In the genomic region with DNA sequence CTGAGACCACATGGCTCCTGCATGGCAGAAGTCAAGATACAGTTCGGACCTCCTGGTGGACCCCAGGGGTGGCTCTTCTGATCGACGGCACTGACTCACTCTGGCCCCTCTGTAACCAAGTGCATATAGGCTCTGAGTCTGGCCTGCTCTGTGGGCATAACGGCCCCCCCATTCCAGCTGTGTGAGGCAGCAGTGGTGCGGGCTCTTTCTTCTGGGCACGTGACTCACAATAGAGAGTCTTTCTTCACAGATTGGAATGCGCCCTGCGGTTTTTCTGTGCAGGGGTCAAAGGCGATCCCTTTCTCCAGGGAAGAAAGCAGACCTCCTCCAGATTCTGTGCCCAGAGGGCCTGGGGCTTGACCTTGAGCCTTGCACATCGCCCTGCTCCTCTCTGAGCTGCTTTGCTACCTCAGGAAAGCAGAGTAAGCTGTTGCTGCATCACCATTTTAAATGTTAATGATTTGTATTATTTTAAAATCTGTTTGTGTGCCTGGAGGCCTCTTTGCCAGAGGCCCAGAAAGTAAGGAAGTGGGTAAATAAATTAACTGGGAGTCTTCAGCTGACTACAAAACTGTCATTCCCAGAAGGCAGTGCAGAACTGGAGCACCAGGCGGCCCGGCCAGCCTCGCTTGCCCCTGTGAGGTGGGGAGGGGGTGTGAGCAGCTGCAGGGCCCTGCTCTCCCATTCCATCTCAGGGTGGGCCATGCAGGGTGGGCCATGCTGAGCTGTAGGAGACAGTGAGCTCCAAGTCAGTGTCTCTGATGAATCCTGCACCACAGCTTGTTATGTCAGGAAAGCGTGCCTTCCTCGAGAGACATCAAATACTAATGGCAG, we compare ENCODE assay signal across 9 cellular contexts.
DNase-seq lines count a peak whose midpoint lies in the region; ATAC-seq and TF ChIP-seq lines count a peak whose summit lies in the region.
"Had no signal": no experiment of that assay in that cellular context is flagged by ENCODE, and none has a peak within 500 bp of the region (broad histone marks: within the 10 kb centered on the region; RNA-seq: fewer than 3 reads in every experiment).

No MANE protein-coding gene starts in this region.

- H3K4me3 ChIP-seq in breast epithelium = no peak overlapping the region
- no peak overlapping the region for H3K4me3 ChIP-seq in lower lobe of right lung

- H3K4me1 ChIP-seq in breast epithelium (peaks cover 0 to 6% of the 10 kb centered on the region in 2 donors), lower lobe of right lung (peaks cover 12% of the 10 kb centered on the region)

- no peak for TF ChIP-seq POLR2A in breast epithelium (IDR thresholded peaks at IDR 0.05)

- H3K36me3 ChIP-seq in breast epithelium (no peaks in the 10 kb centered on the region), lower lobe of right lung (no peaks in the 10 kb centered on the region)

- H3K27me3 ChIP-seq in breast epithelium (no peaks in the 10 kb centered on the region), lower lobe of right lung (ENCODE audit: low read depth) (no peaks in the 10 kb centered on the region)

- no TSS peak for BruUV-seq in Calu3 (replicated peaks; lab: Mats Ljungman, UMichigan)

- ATAC-seq in HG03432 (IDR thresholded peaks at IDR 0.05; ENCODE audit: unreplicated experiment) = peak; percentile 29
- peak; percentile 81 to 84 for ATAC-seq in lower lobe of right lung
- ATAC-seq in HG02759 (IDR thresholded peaks at IDR 0.05; ENCODE audit: unreplicated experiment) = no peak
- ATAC-seq in HG03196 (IDR thresholded peaks at IDR 0.05; ENCODE audit: unreplicated experiment) = no peak
- no peak for ATAC-seq in activated T-helper 17 cell treated with anti-CD3 and anti-CD28 coated beads, Interleukin-2, amount 50 U/mL, for 72 hours (replicated peaks)

- H3K4me3 Mint-ChIP-seq in Calu3 (ENCODE audit: low read depth, unreplicated experiment) = no peak overlapping the region
- no peak overlapping the region for H3K4me3 Mint-ChIP-seq in activated T-helper 17 cell treated with anti-CD3 and anti-CD28 coated beads, Interleukin-2, amount 50 U/mL, for 72 hours
- H3K4me3 Mint-ChIP-seq: stimulated activated naive CD8-positive, alpha-beta T cell treated with anti-CD3 and anti-CD28 coated beads, Interleukin-15, Interleukin-2, amounts not matched to agents 100 ng/mL and 50 ng/mL, for 24 hours had no signal

- DNase-seq in Calu3 (peak; percentile 36), breast epithelium (ENCODE audit: low spot score in 2 of 2) (peak in 1 of 2 donors; percentile 64), lower lobe of right lung (no peak), GOT3 (lab: John Stamatoyannopoulos, UW) (no peak)

- intact Hi-C loops in Calu3 (cut with micrococcal nuclease; ENCODE audit: unreplicated experiment) (no loop called here), breast epithelium (cut with DNase I; ENCODE audit: low total_unique reads) (no loop called here), lower lobe of right lung (cut with DNase I) (no loop called here)

- no peaks in the 10 kb centered on the region for H3K36me3 Mint-ChIP-seq in Calu3 (ENCODE audit: insufficient read depth, unreplicated experiment)
- H3K36me3 Mint-ChIP-seq in activated T-helper 17 cell treated with anti-CD3 and anti-CD28 coated beads, Interleukin-2, amount 50 U/mL, for 72 hours (ENCODE audit: low read depth) = no peaks in the 10 kb centered on the region

- peaks cover 73% of the 10 kb centered on the region for H3K27me3 Mint-ChIP-seq in Calu3 (ENCODE audit: unreplicated experiment)
- peaks cover 24% of the 10 kb centered on the region for H3K27me3 Mint-ChIP-seq in activated T-helper 17 cell treated with anti-CD3 and anti-CD28 coated beads, Interleukin-2, amount 50 U/mL, for 72 hours

- H3K27ac Mint-ChIP-seq in Calu3 (ENCODE audit: unreplicated experiment) = no peak overlapping the region
- no peak overlapping the region for H3K27ac Mint-ChIP-seq in activated T-helper 17 cell treated with anti-CD3 and anti-CD28 coated beads, Interleukin-2, amount 50 U/mL, for 72 hours
- H3K27ac Mint-ChIP-seq: stimulated activated naive CD8-positive, alpha-beta T cell treated with anti-CD3 and anti-CD28 coated beads, Interleukin-15, Interleukin-2, amounts not matched to agents 100 ng/mL and 50 ng/mL, for 24 hours had no signal

- no peaks in the 10 kb centered on the region for H3K9me3 Mint-ChIP-seq in Calu3 (ENCODE audit: low read depth, unreplicated experiment)
- H3K9me3 Mint-ChIP-seq in activated T-helper 17 cell treated with anti-CD3 and anti-CD28 coated beads, Interleukin-2, amount 50 U/mL, for 72 hours = peaks cover 4% of the 10 kb centered on the region

- H3K27ac ChIP-seq in breast epithelium = peak overlapping the region; percentile 25 to 29
- H3K27ac ChIP-seq in lower lobe of right lung = peak overlapping the region; percentile 41

- peaks cover 9% of the 10 kb centered on the region for H3K4me1 Mint-ChIP-seq in Calu3 (ENCODE audit: low read depth, unreplicated experiment)
- no peaks in the 10 kb centered on the region for H3K4me1 Mint-ChIP-seq in activated T-helper 17 cell treated with anti-CD3 and anti-CD28 coated beads, Interleukin-2, amount 50 U/mL, for 72 hours

- CTCF ChIA-PET in Calu3 (lab: Charles Lee) = interaction anchor here (0.5 kb wide), 2 partner anchors 10 to 481 kb away, joined by 3 read pairs; no protein-coding TSS in a partner anchor

- no peak for TF ChIP-seq CTCF in Calu3 (IDR thresholded peaks at IDR 0.05; ENCODE audit: unreplicated experiment)
- no peak for TF ChIP-seq CTCF in breast epithelium (IDR thresholded peaks at IDR 0.05)
- no peak for TF ChIP-seq CTCF in lower lobe of right lung (IDR thresholded peaks at IDR 0.05)

- H3K9me3 ChIP-seq in breast epithelium = peaks cover 12 to 14% of the 10 kb centered on the region in 2 donors
- H3K9me3 ChIP-seq in lower lobe of right lung = peaks cover 4% of the 10 kb centered on the region

Comparison
In these comparisons a context has a peak if more than half of its experiments do, and no peak if none do; other contexts are left out.
1. ATAC-seq: peak in HG03432 (single experiment) and lower lobe of right lung (2 of 2); none in HG02759 (single experiment), HG03196 (single experiment) and activated T-helper 17 cell treated with anti-CD3 and anti-CD28 coated beads, Interleukin-2, amount 50 U/mL, for 72 hours (single experiment).